In the genomic region with DNA sequence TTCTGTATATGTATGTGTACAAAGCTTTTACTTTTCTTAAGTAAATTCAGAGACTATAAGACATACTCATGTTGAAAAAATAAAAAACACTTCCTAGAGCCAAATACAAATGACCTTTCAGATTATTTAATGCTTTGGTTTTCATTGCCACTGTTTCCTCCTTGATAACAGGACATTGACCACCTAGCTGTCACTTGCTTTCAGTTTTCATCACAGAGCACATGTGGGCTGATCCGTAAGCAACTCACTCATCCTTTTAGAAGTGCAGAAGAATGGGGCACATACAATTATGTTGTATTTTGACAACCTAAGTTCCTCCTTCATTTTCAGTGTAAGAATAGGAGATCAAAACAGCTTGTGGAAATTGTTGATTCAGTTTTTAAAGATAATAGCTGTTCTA, we compare ENCODE assay signal across 1 cellular context.
TF ChIP-seq lines count a peak whose summit lies in the region.

No MANE protein-coding gene starts in this region.

TF ChIP-seq in IMR-90, 13 proteins besides CTCF, POLR2A, EP300 and RAD21:
- TF ChIP-seq CHD1 (IDR thresholded peaks at IDR 0.05; ENCODE audit: low read depth, low read length) (no peak), CEBPB (IDR thresholded peaks at IDR 0.05; ENCODE audit: low read depth, low read length) (no peak), RCOR1 (IDR thresholded peaks at IDR 0.05; ENCODE audit: insufficient replicate concordance, low read length) (no peak), MAFK (IDR thresholded peaks at IDR 0.05; ENCODE audit: low read depth, low read length) (no peak), FOS (IDR thresholded peaks at IDR 0.05; ENCODE audit: low read depth, low read length) (no peak), MAZ (IDR thresholded peaks at IDR 0.05; ENCODE audit: borderline replicate concordance, low read depth, low read length) (no peak), RFX5 (IDR thresholded peaks at IDR 0.05; ENCODE audit: low read depth, low read length) (no peak), MXI1 (IDR thresholded peaks at IDR 0.05; ENCODE audit: borderline replicate concordance, low read depth, low read length) (no peak), BHLHE40 (IDR thresholded peaks at IDR 0.05; ENCODE audit: low read depth, low read length) (no peak), NFE2L2 (IDR thresholded peaks at IDR 0.05; ENCODE audit: low read depth, low read length) (no peak), SMC3 (IDR thresholded peaks at IDR 0.05; ENCODE audit: low read depth, low read length) (no peak)
- TF ChIP-seq, protein P1, sequence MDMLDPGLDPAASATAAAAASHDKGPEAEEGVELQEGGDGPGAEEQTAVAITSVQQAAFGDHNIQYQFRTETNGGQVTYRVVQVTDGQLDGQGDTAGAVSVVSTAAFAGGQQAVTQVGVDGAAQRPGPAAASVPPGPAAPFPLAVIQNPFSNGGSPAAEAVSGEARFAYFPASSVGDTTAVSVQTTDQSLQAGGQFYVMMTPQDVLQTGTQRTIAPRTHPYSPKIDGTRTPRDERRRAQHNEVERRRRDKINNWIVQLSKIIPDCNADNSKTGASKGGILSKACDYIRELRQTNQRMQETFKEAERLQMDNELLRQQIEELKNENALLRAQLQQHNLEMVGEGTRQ (IDR thresholded peaks at IDR 0.05; ENCODE audit: low read depth, low read length), result no peak
- TF ChIP-seq, protein P2, sequence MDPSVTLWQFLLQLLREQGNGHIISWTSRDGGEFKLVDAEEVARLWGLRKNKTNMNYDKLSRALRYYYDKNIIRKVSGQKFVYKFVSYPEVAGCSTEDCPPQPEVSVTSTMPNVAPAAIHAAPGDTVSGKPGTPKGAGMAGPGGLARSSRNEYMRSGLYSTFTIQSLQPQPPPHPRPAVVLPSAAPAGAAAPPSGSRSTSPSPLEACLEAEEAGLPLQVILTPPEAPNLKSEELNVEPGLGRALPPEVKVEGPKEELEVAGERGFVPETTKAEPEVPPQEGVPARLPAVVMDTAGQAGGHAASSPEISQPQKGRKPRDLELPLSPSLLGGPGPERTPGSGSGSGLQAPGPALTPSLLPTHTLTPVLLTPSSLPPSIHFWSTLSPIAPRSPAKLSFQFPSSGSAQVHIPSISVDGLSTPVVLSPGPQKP (IDR thresholded peaks at IDR 0.05; ENCODE audit: borderline replicate concordance, low read depth, low read length), result no peak
